In genomic region chr10:119291223-119291900, GRCh38 we compare ENCODE assay signal across 19 cellular contexts.
DNase-seq lines count a peak whose midpoint lies in the region; ATAC-seq lines count a peak whose summit lies in the region.
"Had no signal": no experiment of that assay in that cellular context is flagged by ENCODE, and none has a peak within 500 bp of the region (broad histone marks: within the 10 kb centered on the region; RNA-seq: fewer than 3 reads in every experiment).

No MANE protein-coding gene starts in this region.

- peaks cover 38 to 75% (median 53%) of the 10 kb centered on the region in 4 donors for H3K4me1 Mint-ChIP-seq in CD4-positive, alpha-beta memory T cell
- peaks cover 67% of the 10 kb centered on the region for H3K4me1 Mint-ChIP-seq in activated T-helper 1 cell treated with anti-CD3 and anti-CD28 coated beads, Interleukin-12 subunit alpha, Interleukin-12 subunit beta, Interleukin-2, Interleukin-4 antibody, amounts not matched to agents 30 ng/mL and 10 ng/mL and 1 ng/mL, durations not matched to agents 14 hours and 24 hours and 36 hours (ENCODE audit: low read depth)
- peaks cover 59 to 80% (median 72%) of the 10 kb centered on the region in 7 donors for H3K4me1 Mint-ChIP-seq in naive thymus-derived CD4-positive, alpha-beta T cell

- H3K4me3 ChIP-seq in CD4-positive, alpha-beta memory T cell (ENCODE audit: low read length in 2 of 2) = no peak overlapping the region
- no peak overlapping the region for H3K4me3 ChIP-seq in naive thymus-derived CD4-positive, alpha-beta T cell (ENCODE audit: low read length)
- H3K4me3 ChIP-seq: cardiac muscle cell, pancreas, SJCRH30 had no signal

- no peaks in the 10 kb centered on the region for H3K27me3 ChIP-seq in CD4-positive, alpha-beta memory T cell (ENCODE audit: insufficient read depth, low read length)
- H3K27me3 ChIP-seq in naive thymus-derived CD4-positive, alpha-beta T cell (ENCODE audit: control insufficient read depth in 2 of 2, insufficient read depth in 2 of 2, low read length in 2 of 2) = no peaks in the 10 kb centered on the region
- H3K27me3 ChIP-seq: cardiac muscle cell, pancreas, SJCRH30 had no signal

- H3K36me3 Mint-ChIP-seq in CD4-positive, alpha-beta memory T cell = peaks cover 4 to 6% of the 10 kb centered on the region in 2 donors
- H3K36me3 Mint-ChIP-seq in activated T-helper 1 cell treated with anti-CD3 and anti-CD28 coated beads, Interleukin-12 subunit alpha, Interleukin-12 subunit beta, Interleukin-2, Interleukin-4 antibody, amounts not matched to agents 30 ng/mL and 10 ng/mL and 1 ng/mL, durations not matched to agents 14 hours and 24 hours and 36 hours (ENCODE audit: low read depth) = peaks cover 17% of the 10 kb centered on the region
- peaks cover 0 to 21% (median 8%) of the 10 kb centered on the region in 5 donors for H3K36me3 Mint-ChIP-seq in naive thymus-derived CD4-positive, alpha-beta T cell

- no peaks in the 10 kb centered on the region for H3K27me3 Mint-ChIP-seq in CD4-positive, alpha-beta memory T cell
- no peaks in the 10 kb centered on the region for H3K27me3 Mint-ChIP-seq in activated T-helper 1 cell treated with anti-CD3 and anti-CD28 coated beads, Interleukin-12 subunit alpha, Interleukin-12 subunit beta, Interleukin-2, Interleukin-4 antibody, amounts not matched to agents 30 ng/mL and 10 ng/mL and 1 ng/mL, durations not matched to agents 14 hours and 24 hours and 36 hours (ENCODE audit: insufficient read depth)
- no peaks in the 10 kb centered on the region for H3K27me3 Mint-ChIP-seq in naive thymus-derived CD4-positive, alpha-beta T cell

- no peak for ATAC-seq in naive thymus-derived CD4-positive, alpha-beta T cell
- ATAC-seq: activated naive CD4-positive, alpha-beta T cell treated with anti-CD3 and anti-CD28 coated beads, Interleukin-2, amount 50 U/mL, for 72 hours had no signal

- DNase-seq in DMS53 (lab: John Stamatoyannopoulos, UW) = peak; percentile 41
- no peak for DNase-seq in DMS53 treated with DMSO at 0.1 percent for 48 hours (lab: John Stamatoyannopoulos, UW; ENCODE audit: unreplicated experiment)
- no peak for DNase-seq in CD4-positive, alpha-beta memory T cell
- no peak for DNase-seq in activated T-helper 1 cell treated with anti-CD3 and anti-CD28 coated beads, Interleukin-12 subunit alpha, Interleukin-12 subunit beta, Interleukin-2, Interleukin-4 antibody, amounts not matched to agents 30 ng/mL and 10 ng/mL and 1 ng/mL, durations not matched to agents 14 hours and 24 hours and 36 hours (ENCODE audit: low spot score)
- no peak for DNase-seq in naive thymus-derived CD4-positive, alpha-beta T cell
- no peak for DNase-seq in pons (ENCODE audit: low spot score)
- no peak for DNase-seq in islet precursor cell
- DNase-seq in NCI-H128 (lab: John Stamatoyannopoulos, UW; ENCODE audit: unreplicated experiment) = no peak
- DNase-seq: endodermal cell, KBM-7, NCI-H1105, NCI-H2171, SJCRH30, small intestine had no signal

- POLR2A ChIA-PET in CD4-positive, alpha-beta memory T cell (lab: Charles Lee; ENCODE audit: partially characterized antibody) = interaction anchor here (0.5 to 0.8 kb wide), 2 partner anchors 84 to 1247 kb away, joined by 3 to 4 read pairs; partner anchors contain the start of gene GRK5
- POLR2A ChIA-PET in naive thymus-derived CD4-positive, alpha-beta T cell (lab: Charles Lee) = no interaction called here

- CTCF ChIA-PET in CD4-positive, alpha-beta memory T cell (lab: Charles Lee; ENCODE audit: partially characterized antibody) = no interaction called here
- CTCF ChIA-PET in naive thymus-derived CD4-positive, alpha-beta T cell (lab: Charles Lee) = no interaction called here

- H3K27ac ChIP-seq in CD4-positive, alpha-beta memory T cell (ENCODE audit: low read depth, low read length) = no peak overlapping the region
- peak overlapping the region; percentile 67 for H3K27ac ChIP-seq in naive thymus-derived CD4-positive, alpha-beta T cell (ENCODE audit: low read depth, low read length)
- H3K27ac ChIP-seq: 22Rv1, cardiac muscle cell, pancreas, SJCRH30 had no signal

- H3K9me3 ChIP-seq in CD4-positive, alpha-beta memory T cell (ENCODE audit: control insufficient read depth in 1 of 2, low read length in 2 of 2) = no peaks in the 10 kb centered on the region
- no peaks in the 10 kb centered on the region for H3K9me3 ChIP-seq in naive thymus-derived CD4-positive, alpha-beta T cell (ENCODE audit: control insufficient read depth in 2 of 3, low read length in 3 of 3)
- H3K9me3 ChIP-seq: pancreas, SJCRH30 had no signal

- peak overlapping the region in 6 of 7 donors; percentile 5 to 86 (median 70) for H3K27ac Mint-ChIP-seq in CD4-positive, alpha-beta memory T cell
- peak overlapping the region; percentile 74 for H3K27ac Mint-ChIP-seq in activated T-helper 1 cell treated with anti-CD3 and anti-CD28 coated beads, Interleukin-12 subunit alpha, Interleukin-12 subunit beta, Interleukin-2, Interleukin-4 antibody, amounts not matched to agents 30 ng/mL and 10 ng/mL and 1 ng/mL, durations not matched to agents 14 hours and 24 hours and 36 hours
- peak overlapping the region; percentile 16 to 95 (median 92) for H3K27ac Mint-ChIP-seq in naive thymus-derived CD4-positive, alpha-beta T cell
- H3K27ac Mint-ChIP-seq: endodermal cell, mesothelial cell of epicardium had no signal

- peaks cover 0 to 2% (median 0%) of the 10 kb centered on the region in 8 donors for H3K9me3 Mint-ChIP-seq in CD4-positive, alpha-beta memory T cell
- H3K9me3 Mint-ChIP-seq in activated T-helper 1 cell treated with anti-CD3 and anti-CD28 coated beads, Interleukin-12 subunit alpha, Interleukin-12 subunit beta, Interleukin-2, Interleukin-4 antibody, amounts not matched to agents 30 ng/mL and 10 ng/mL and 1 ng/mL, durations not matched to agents 14 hours and 24 hours and 36 hours = peaks cover 7% of the 10 kb centered on the region
- H3K9me3 Mint-ChIP-seq in naive thymus-derived CD4-positive, alpha-beta T cell = peaks cover 0 to 6% (median 0%) of the 10 kb centered on the region in 11 donors
- H3K9me3 Mint-ChIP-seq: endodermal cell had no signal

- H3K4me3 Mint-ChIP-seq in CD4-positive, alpha-beta memory T cell = peak overlapping the region in 1 of 8 donors; percentile 73
- no peak overlapping the region for H3K4me3 Mint-ChIP-seq in activated T-helper 1 cell treated with anti-CD3 and anti-CD28 coated beads, Interleukin-12 subunit alpha, Interleukin-12 subunit beta, Interleukin-2, Interleukin-4 antibody, amounts not matched to agents 30 ng/mL and 10 ng/mL and 1 ng/mL, durations not matched to agents 14 hours and 24 hours and 36 hours
- H3K4me3 Mint-ChIP-seq in naive thymus-derived CD4-positive, alpha-beta T cell = peak overlapping the region in 7 of 10 donors; percentile 33 to 75 (median 53)
- H3K4me3 Mint-ChIP-seq: endodermal cell, mesothelial cell of epicardium had no signal

- H3K36me3 ChIP-seq in CD4-positive, alpha-beta memory T cell (ENCODE audit: insufficient read depth, low read length) = no peaks in the 10 kb centered on the region
- no peaks in the 10 kb centered on the region for H3K36me3 ChIP-seq in naive thymus-derived CD4-positive, alpha-beta T cell (ENCODE audit: control insufficient read depth in 2 of 3, insufficient read depth in 3 of 3, low read length in 3 of 3)
- H3K36me3 ChIP-seq: cardiac muscle cell, pancreas, SJCRH30 had no signal

- intact Hi-C loops in CD4-positive, alpha-beta memory T cell (cut with micrococcal nuclease) = no loop called here
- intact Hi-C loops in activated T-helper 1 cell treated with anti-CD3 and anti-CD28 coated beads, Interleukin-12 subunit alpha, Interleukin-12 subunit beta, Interleukin-2, Interleukin-4 antibody, amounts not matched to agents 30 ng/mL and 10 ng/mL and 1 ng/mL, durations not matched to agents 14 hours and 24 hours and 36 hours (cut with micrococcal nuclease) = no loop called here
- intact Hi-C loops in naive thymus-derived CD4-positive, alpha-beta T cell (cut with micrococcal nuclease) = no loop called here

- H3K4me1 ChIP-seq in CD4-positive, alpha-beta memory T cell (ENCODE audit: insufficient read depth, low read length) = peaks cover 64% of the 10 kb centered on the region
- peaks cover 25 to 68% of the 10 kb centered on the region in 2 donors for H3K4me1 ChIP-seq in naive thymus-derived CD4-positive, alpha-beta T cell (ENCODE audit: control insufficient read depth in 2 of 2, insufficient read depth in 2 of 2, low read length in 2 of 2)
